In genomic region chr17:68762911-68763310, GRCh38 we compare ENCODE assay signal across 8 cellular contexts.
"Had no signal": no experiment of that assay in that cellular context is flagged by ENCODE, and none has a peak within 500 bp of the region (broad histone marks: within the 10 kb centered on the region; RNA-seq: fewer than 3 reads in every experiment).

No MANE protein-coding gene starts in this region.

- DNase-seq: GDM1, GF-D8 had no signal

- ATAC-seq: GM12878 had no signal

- FAIRE-seq: G401.6, GM12878, GM12891, GM12892, GM18507, GM19239 had no signal

- H3K4me3 ChIP-seq: GM12878 had no signal
